In genomic region chr10:31677198-31678138, GRCh38 we compare ENCODE assay signal across 1 cellular context.
TF ChIP-seq lines count a peak whose summit lies in the region.

No MANE protein-coding gene starts in this region.

TF ChIP-seq in HepG2, 621 proteins besides CTCF, POLR2A, EP300 and RAD21 (continued from another document):
- TF ChIP-seq AKNA (CRISPR knock-in tag; IDR thresholded peaks at IDR 0.05; ENCODE audit: borderline replicate concordance) (no peak), ZBTB34 (CRISPR knock-in tag; IDR thresholded peaks at IDR 0.05) (no peak), PRDM10 (CRISPR knock-in tag; IDR thresholded peaks at IDR 0.05; ENCODE audit: low read depth) (peak; percentile 91)
